ENCODE assay signal across 8 cellular contexts in the genomic region with DNA sequence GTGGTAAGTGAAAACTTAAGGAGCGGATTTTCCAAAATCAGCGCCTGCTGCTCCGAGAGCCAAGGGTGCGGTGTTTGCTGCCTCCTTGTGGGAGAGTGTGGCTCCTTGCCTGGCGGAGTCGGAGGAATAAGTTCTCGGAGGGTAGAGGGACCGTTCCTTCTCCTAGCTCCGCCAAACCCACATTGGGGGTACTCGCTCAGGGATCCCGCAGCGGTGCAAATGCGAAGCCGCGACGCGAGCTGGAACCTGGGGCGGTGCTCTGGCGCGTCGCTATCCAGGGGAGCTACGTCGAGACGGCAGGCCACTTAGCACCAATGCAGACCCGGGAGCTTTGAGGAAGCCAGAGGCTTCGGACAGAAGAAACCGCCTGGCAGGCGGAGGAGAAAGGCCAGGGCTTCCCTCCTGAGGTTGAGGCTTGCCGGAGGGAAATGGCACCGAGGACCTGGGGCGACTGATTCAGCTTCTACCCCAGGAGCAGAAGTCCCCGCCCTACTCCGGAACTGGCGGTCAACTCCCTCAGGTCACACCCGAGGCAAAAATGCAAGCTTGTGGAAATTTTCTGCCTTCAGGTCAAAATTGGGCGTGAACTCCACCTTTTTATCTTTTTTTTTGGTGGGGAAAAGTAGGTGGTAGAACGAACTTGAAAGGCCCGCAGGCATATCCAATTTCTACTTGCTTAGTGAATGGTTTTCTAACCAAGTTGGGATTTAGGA. TPM values are rescaled to one million over a fixed set of nuclear protein-coding genes. Genes with fewer than 3 reads are reported as not detected.
A peak's percentile ranks its signal among the peaks of the same experiment; 100 is the strongest.
DNase-seq lines count a peak whose midpoint lies in the region; ATAC-seq and TF ChIP-seq lines count a peak whose summit lies in the region.

No MANE protein-coding gene starts in this region.

- no peak overlapping the region for H2AK5ac ChIP-seq in mesenchymal stem cell (ENCODE audit: low read length, severe bottlenecking)

- no peak overlapping the region for H2AFZ ChIP-seq in mesenchymal stem cell (ENCODE audit: low read depth, low read length)

- H3K14ac ChIP-seq in mesenchymal stem cell (ENCODE audit: low read length in 2 of 2), result peak overlapping the region in 1 of 2 experiments; percentile 39

- H3K27ac ChIP-seq in A673 (ENCODE audit: low read depth, low read length, poor library complexity, severe bottlenecking) (no peak overlapping the region), mesenchymal stem cell (ENCODE audit: low read length, poor library complexity, severe bottlenecking) (peak overlapping the region; percentile 43)
- peak overlapping the region; percentile 60 for H3K27ac ChIP-seq in effector memory CD4-positive, alpha-beta T cell (ENCODE audit: insufficient read depth, low read length, poor library complexity, severe bottlenecking)

- no peak overlapping the region for H2BK120ac ChIP-seq in mesenchymal stem cell (ENCODE audit: low read depth, low read length)

- H3K4me1 ChIP-seq in A673 (ENCODE audit: insufficient read depth, low read length, poor library complexity, severe bottlenecking) (no peaks in the 10 kb centered on the region), mesenchymal stem cell (ENCODE audit: control insufficient read depth, insufficient read depth, low read depth, low read length) (peaks cover 4% of the 10 kb centered on the region)
- H3K4me1 ChIP-seq in effector memory CD4-positive, alpha-beta T cell (ENCODE audit: control insufficient read depth, insufficient read depth, low read length, poor library complexity, severe bottlenecking), result peaks cover 13% of the 10 kb centered on the region

- no peaks in the 10 kb centered on the region for H3K79me1 ChIP-seq in mesenchymal stem cell (replicated peaks; ENCODE audit: low read length, poor library complexity, severe bottlenecking)

- CTCF ChIA-PET in A673 (lab: Charles Lee), result interaction anchor here (0.5 to 1.0 kb wide), 5 partner anchors 11 to 264 kb away, joined by 3 to 5 read pairs (median 4); no protein-coding TSS in a partner anchor

- peak; percentile 81 for DNase-seq in A673 (ENCODE audit: low spot score)
- DNase-seq in GM13976 (ENCODE audit: low spot score), result peak; percentile 78
- peak; percentile 67 for DNase-seq in NCI-H2227 (lab: John Stamatoyannopoulos, UW; ENCODE audit: unreplicated experiment)
- peak; percentile 67 to 74 for DNase-seq in activated CD4-positive, alpha-beta T cell treated with anti-CD3 and anti-CD28 coated beads, Interleukin-2, amount 50 U/mL, for 48 hours
- DNase-seq in effector memory CD4-positive, alpha-beta T cell, result peak; percentile 32 to 42 (median 39)
- peak; percentile 66 for DNase-seq in mesenchymal stem cell
- peak; percentile 13 for DNase-seq in stimulated activated CD8-positive, alpha-beta memory T cell treated with anti-CD3 and anti-CD28 coated beads, Interleukin-15, amount 100 ng/mL, for 24 hours (ENCODE audit: low read depth)

- peak overlapping the region; percentile 87 for H4K8ac ChIP-seq in mesenchymal stem cell (ENCODE audit: low read length)

- H3K27me3 ChIP-seq in A673 (replicated peaks; ENCODE audit: insufficient read depth, low read depth, low read length, poor library complexity) (no peaks in the 10 kb centered on the region), mesenchymal stem cell (ENCODE audit: control insufficient read depth in 1 of 2, insufficient read depth in 1 of 2, low read length in 2 of 2) (no peaks in the 10 kb centered on the region)
- H3K27me3 ChIP-seq in effector memory CD4-positive, alpha-beta T cell (replicated peaks; ENCODE audit: control insufficient read depth, insufficient read depth, low read length, poor library complexity, severe bottlenecking), result no peaks in the 10 kb centered on the region

- H3K9ac ChIP-seq in mesenchymal stem cell (ENCODE audit: low read length), result peak overlapping the region; percentile 81

- TF ChIP-seq CTCF in A673 (conservative IDR thresholded peaks at IDR 0.05; ENCODE audit: low read depth, low read length) (peak; percentile 78), GM13976 (IDR thresholded peaks at IDR 0.05; ENCODE audit: borderline replicate concordance, control extremely low read depth, extremely low read depth, insufficient read depth, missing control alignments) (peak; percentile 63)

- ATAC-seq in HG02852 (IDR thresholded peaks at IDR 0.05; ENCODE audit: unreplicated experiment), result peak; percentile 82

- H3K23ac ChIP-seq in mesenchymal stem cell (ENCODE audit: low read length in 2 of 2), result no peak overlapping the region

- H2BK5ac ChIP-seq in mesenchymal stem cell (ENCODE audit: low read depth, low read length, poor library complexity, severe bottlenecking), result peak overlapping the region; percentile 19

- H2BK12ac ChIP-seq in mesenchymal stem cell (ENCODE audit: low read length in 2 of 2), result peak overlapping the region in 1 of 2 experiments; percentile 15

- intact Hi-C loops in A673 (cut with micrococcal nuclease; ENCODE audit: unreplicated experiment), result loop anchor here (5.0 kb wide), 1 partner anchor 102 kb away; no protein-coding TSS in a partner anchor

- peak overlapping the region; percentile 11 for H4K91ac ChIP-seq in mesenchymal stem cell (ENCODE audit: low read length)

- POLR2A ChIA-PET in A673 (lab: Charles Lee; ENCODE audit: low non-redundant PET), result no interaction called here

- WGBS in mesenchymal stem cell, result 2% methylated on average over 34 of the region's 38 CpGs

- H2BK15ac ChIP-seq in mesenchymal stem cell (ENCODE audit: low read depth, poor library complexity, severe bottlenecking), result no peak overlapping the region

- no TSS peak for BruUV-seq in A673 (replicated peaks; lab: Mats Ljungman, UMichigan)

- H3K18ac ChIP-seq in mesenchymal stem cell (ENCODE audit: low read depth in 1 of 2, low read length in 2 of 2), result peak overlapping the region; percentile 44 to 82

- H3K4me3 ChIP-seq in A673 (ENCODE audit: low read depth, low read length, poor library complexity, severe bottlenecking), result peak overlapping the region; percentile 51
- peak overlapping the region; percentile 73 for H3K4me3 ChIP-seq in effector memory CD4-positive, alpha-beta T cell (ENCODE audit: insufficient read depth, low read depth, low read length, poor library complexity, severe bottlenecking)
- peak overlapping the region; percentile 62 to 84 for H3K4me3 ChIP-seq in mesenchymal stem cell (ENCODE audit: insufficient read depth in 1 of 2, low read depth in 1 of 2, low read length in 2 of 2)

- H3K4ac ChIP-seq in mesenchymal stem cell (ENCODE audit: low read depth in 1 of 2, low read length in 2 of 2), result peak overlapping the region in 1 of 2 experiments; percentile 40

- H3K9me3 ChIP-seq in A673 (ENCODE audit: low read depth, low read length, poor library complexity, severe bottlenecking) (no peaks in the 10 kb centered on the region), mesenchymal stem cell (ENCODE audit: control insufficient read depth, low read length) (no peaks in the 10 kb centered on the region)
- H3K9me3 ChIP-seq in effector memory CD4-positive, alpha-beta T cell (ENCODE audit: control insufficient read depth, low read length), result no peaks in the 10 kb centered on the region

- H3K4me2 ChIP-seq in mesenchymal stem cell (ENCODE audit: low read length, poor library complexity, severe bottlenecking), result peak overlapping the region; percentile 97

- in situ Hi-C loops in GM13976 (cut with MboI; ENCODE audit: low sequenced_read_pairs, unreplicated experiment), result no loop called here

- H3K36me3 ChIP-seq in A673 (ENCODE audit: insufficient read depth, low read length, poor library complexity, severe bottlenecking) (no peaks in the 10 kb centered on the region), mesenchymal stem cell (ENCODE audit: control insufficient read depth in 1 of 2, insufficient read depth in 2 of 2, low read depth in 1 of 2, low read length in 2 of 2) (no peaks in the 10 kb centered on the region)
- no peaks in the 10 kb centered on the region for H3K36me3 ChIP-seq in effector memory CD4-positive, alpha-beta T cell (ENCODE audit: control insufficient read depth, insufficient read depth, low read length)

RNA-seq across cellular contexts. Expression of a gene that starts 5.7 kb away (rescaled TPM):
- total RNA-seq in A673 (2021), result not detected in 2 replicates
- polyA plus RNA-seq in mesenchymal stem cell (2013, experiment 1 of 2), result not detected
- polyA plus RNA-seq in mesenchymal stem cell (2013, experiment 2 of 2), result not detected

RNA-seq across cellular contexts. Expression of a gene that starts 19.3 kb away (rescaled TPM):
- total RNA-seq in A673 (2021), result not detected in 2 replicates
- polyA plus RNA-seq in mesenchymal stem cell (2013, experiment 1 of 2), result not detected
- polyA plus RNA-seq in mesenchymal stem cell (2013, experiment 2 of 2), result not detected

RNA-seq across cellular contexts. Expression of a gene that starts 26.5 kb away (rescaled TPM):
- total RNA-seq in A673 (2021), result not detected in 2 replicates
- polyA plus RNA-seq in mesenchymal stem cell (2013, experiment 1 of 2), result not detected
- polyA plus RNA-seq in mesenchymal stem cell (2013, experiment 2 of 2), result not detected

RNA-seq across cellular contexts. Expression of a gene that starts 34.9 kb away (rescaled TPM):
- not detected in 2 replicates for total RNA-seq in A673 (2021)
- not detected for polyA plus RNA-seq in mesenchymal stem cell (2013, experiment 1 of 2)
- polyA plus RNA-seq in mesenchymal stem cell (2013, experiment 2 of 2), result not detected

Comparison
In these comparisons a context has a peak if more than half of its experiments do, and no peak if none do; other contexts are left out.
1. DNase-seq: peak in every context shown above with its lines; median percentile 81 in A673; 78 in GM13976; 70 in activated CD4-positive, alpha-beta T cell treated with anti-CD3 and anti-CD28 coated beads, Interleukin-2, amount 50 U/mL, for 48 hours; 67 in NCI-H2227; 66 in mesenchymal stem cell; 39 in effector memory CD4-positive, alpha-beta T cell; 13 in stimulated activated CD8-positive, alpha-beta memory T cell treated with anti-CD3 and anti-CD28 coated beads, Interleukin-15, amount 100 ng/mL, for 24 hours.